Comparison of ENCODE assay signal across 18 cellular contexts in genomic region chr6:79600313-79601019, GRCh38. TPM values are rescaled to one million over a fixed set of nuclear protein-coding genes. Genes with fewer than 3 reads are reported as not detected.
A peak's percentile ranks its signal among the peaks of the same experiment; 100 is the strongest.
DNase-seq lines count a peak whose midpoint lies in the region; ATAC-seq and TF ChIP-seq lines count a peak whose summit lies in the region.
"Had no signal": no experiment of that assay in that cellular context is flagged by ENCODE, and none has a peak within 500 bp of the region (broad histone marks: within the 10 kb centered on the region; RNA-seq: fewer than 3 reads in every experiment).

No MANE protein-coding gene starts in this region.

- no peak overlapping the region for H4K91ac ChIP-seq in IMR-90 (ENCODE audit: insufficient read depth, low read depth, low read length)

- peak overlapping the region; percentile 29; the same call in 1 of the 2 replicates for H3K14ac ChIP-seq in IMR-90 (replicated peaks; ENCODE audit: low read depth, low read length)

- TF ChIP-seq CTCF in Caco-2 (IDR thresholded peaks at IDR 0.05; ENCODE audit: insufficient read depth in 1 of 2, low read depth in 1 of 2, low read length in 1 of 2, severe bottlenecking in 1 of 2, unreplicated experiment in 1 of 2) (no peak), IMR-90 (conservative IDR thresholded peaks at IDR 0.05; ENCODE audit: low read depth, low read length) (no peak), colonic mucosa (IDR thresholded peaks at IDR 0.05) (no peak), osteocyte (IDR thresholded peaks at IDR 0.05) (no peak)

- H3K27me3 Mint-ChIP-seq in Caco-2 (ENCODE audit: insufficient read depth, unreplicated experiment) = no peaks in the 10 kb centered on the region
- no peaks in the 10 kb centered on the region for H3K27me3 Mint-ChIP-seq in osteocyte (ENCODE audit: unreplicated experiment)
- H3K27me3 Mint-ChIP-seq: dendritic cell treated with granulocyte-macrophage colony-stimulating factor and Interleukin-4, amounts not matched to agents 40 ng/mL and 50 ng/mL, for 4 days had no signal

- intact Hi-C loops in Caco-2 (cut with micrococcal nuclease; ENCODE audit: unreplicated experiment) (no loop called here), IMR-90 (cut with micrococcal nuclease) (no loop called here), colonic mucosa (cut with DNase I) (no loop called here)

- no peaks in the 10 kb centered on the region for H4K20me1 ChIP-seq in IMR-90 (ENCODE audit: insufficient read depth, low read length)

- dilution Hi-C loops in IMR-90 (cut with HindIII; ENCODE audit: low sequenced_read_pairs, unreplicated experiment) = no loop called here

- no peak for TF ChIP-seq RAD21 in IMR-90 (IDR thresholded peaks at IDR 0.05; ENCODE audit: low read length)

- no peaks in the 10 kb centered on the region for H3K36me3 ChIP-seq in Caco-2 (ENCODE audit: control insufficient read depth, insufficient read depth, low read length)
- no peaks in the 10 kb centered on the region for H3K36me3 ChIP-seq in IMR-90 (ENCODE audit: control insufficient read depth, insufficient read depth, low read length)
- H3K36me3 ChIP-seq in colonic mucosa = no peaks in the 10 kb centered on the region
- H3K36me3 ChIP-seq: ovary had no signal

- no peak overlapping the region for H2AFZ ChIP-seq in IMR-90 (replicated peaks; ENCODE audit: low read length, poor library complexity)

- H3K4me2 ChIP-seq in IMR-90 (ENCODE audit: low read depth, low read length) = no peak overlapping the region; the same call in 1 of the 2 replicates

- H3K18ac ChIP-seq in IMR-90 (ENCODE audit: low read depth, low read length) = no peak overlapping the region

- H4K8ac ChIP-seq in IMR-90 (ENCODE audit: low read depth in 2 of 2, low read length in 2 of 2) = peak overlapping the region in 1 of 2 experiments; percentile 29; a peak in 1 of 4 replicates

- H3K4me3 Mint-ChIP-seq in Caco-2 (ENCODE audit: unreplicated experiment) (peak overlapping the region; percentile 19), osteocyte (ENCODE audit: unreplicated experiment) (no peak overlapping the region)
- H3K4me3 Mint-ChIP-seq: dendritic cell treated with granulocyte-macrophage colony-stimulating factor and Interleukin-4, amounts not matched to agents 40 ng/mL and 50 ng/mL, for 4 days had no signal

- H3K27me3 ChIP-seq in Caco-2 (replicated peaks; ENCODE audit: control insufficient read depth, insufficient read depth, low read length) = no peaks in the 10 kb centered on the region
- no peaks in the 10 kb centered on the region for H3K27me3 ChIP-seq in IMR-90 (ENCODE audit: control insufficient read depth, insufficient read depth, low read length)
- H3K27me3 ChIP-seq in colonic mucosa = no peaks in the 10 kb centered on the region
- H3K27me3 ChIP-seq: ovary had no signal

- H3K4me1 ChIP-seq in Caco-2 (peaks cover 60% of the 10 kb centered on the region), IMR-90 (ENCODE audit: control insufficient read depth, insufficient read depth, low read length) (peaks cover 3% of the 10 kb centered on the region), colonic mucosa (peaks cover 14% of the 10 kb centered on the region)
- H3K4me1 ChIP-seq: foreskin keratinocyte had no signal

- no CpG with 5 or more reads among the region's 3 CpGs for WGBS in IMR-90 (ENCODE audit: extremely low coverage in 2 of 2, insufficient read length in 1 of 2), 2 experiments

- 0 out of 2 replicates have a peak overlapping the region, but pooled peaks have one; percentile 5 for H4K5ac ChIP-seq in IMR-90 (ENCODE audit: low read depth, low read length)

- H2BK20ac ChIP-seq in IMR-90 (ENCODE audit: low read depth, low read length) = peak overlapping the region; percentile 38; the same call in 1 of the 2 replicates

- peak; percentile 34 for ATAC-seq in IMR-90 (ENCODE audit: low read depth)
- no peak for ATAC-seq in GM21381 (IDR thresholded peaks at IDR 0.05; ENCODE audit: unreplicated experiment)

- H2AK9ac ChIP-seq in IMR-90 (replicated peaks; ENCODE audit: low read depth, low read length, poor library complexity) = no peak overlapping the region

- no peak overlapping the region for H3K27ac ChIP-seq in IMR-90 (ENCODE audit: insufficient read depth, low read length)
- peak overlapping the region; percentile 69 for H3K27ac ChIP-seq in colonic mucosa
- H3K27ac ChIP-seq: foreskin keratinocyte, ovary had no signal

- H3K4me1 Mint-ChIP-seq in Caco-2 (ENCODE audit: low read depth, unreplicated experiment) (peaks cover 41% of the 10 kb centered on the region), osteocyte (ENCODE audit: unreplicated experiment) (peaks cover 14% of the 10 kb centered on the region)

- BruUV-seq in Caco-2 (replicated peaks; lab: Mats Ljungman, UMichigan) = no TSS peak
- BruUV-seq in IMR-90 (replicated peaks; lab: Mats Ljungman, UMichigan) = no TSS peak

- H3K9me3 ChIP-seq in Caco-2 = no peaks in the 10 kb centered on the region
- H3K9me3 ChIP-seq in IMR-90 (ENCODE audit: control insufficient read depth, insufficient read depth, low read length) = no peaks in the 10 kb centered on the region
- H3K9me3 ChIP-seq in colonic mucosa = no peaks in the 10 kb centered on the region
- H3K9me3 ChIP-seq: ovary had no signal

- CTCF ChIA-PET in Caco-2 (lab: Charles Lee) (no interaction called here), IMR-90 (lab: Yijun Ruan, JAX) (interaction anchor here (1.0 kb wide), 1 partner anchor 13 kb away, joined by 4 read pairs; no protein-coding TSS in a partner anchor)

- no peak overlapping the region for H3K23ac ChIP-seq in IMR-90 (ENCODE audit: low read depth, low read length)

- no peak overlapping the region for H3K9ac ChIP-seq in IMR-90 (ENCODE audit: low read depth, low read length)
- peak overlapping the region in 1 of 2 donors; percentile 36 for H3K9ac ChIP-seq in colonic mucosa (ENCODE audit: low read depth in 2 of 2, low read length in 2 of 2)

- no peak for TF ChIP-seq POLR2A in IMR-90 (IDR thresholded peaks at IDR 0.05; ENCODE audit: low read depth, low read length)

- H3K4ac ChIP-seq in IMR-90 (ENCODE audit: low read depth, low read length) = peak overlapping the region; percentile 61

- H3K79me1 ChIP-seq in IMR-90 (ENCODE audit: low read depth in 1 of 2, low read length in 2 of 2) = no peaks in the 10 kb centered on the region

- no peak overlapping the region for H3K4me3 ChIP-seq in Caco-2 (ENCODE audit: low read depth, low read length)
- H3K4me3 ChIP-seq in IMR-90 (ENCODE audit: insufficient read depth, low read depth, low read length) = no peak overlapping the region
- H3K4me3 ChIP-seq in colonic mucosa = no peak overlapping the region
- H3K4me3 ChIP-seq: ovary had no signal

- no peak overlapping the region for H3K56ac ChIP-seq in IMR-90 (ENCODE audit: extremely low read depth, insufficient read depth, low read length)

- in situ Hi-C loops in IMR-90 (cut with MboI; ENCODE audit: low sequenced_read_pairs) = no loop called here

- H3K36me3 Mint-ChIP-seq in Caco-2 (ENCODE audit: insufficient read depth, unreplicated experiment) = peaks cover 13% of the 10 kb centered on the region
- no peaks in the 10 kb centered on the region for H3K36me3 Mint-ChIP-seq in osteocyte (ENCODE audit: unreplicated experiment)

- POLR2A ChIA-PET in Caco-2 (lab: Charles Lee) (interaction anchor here (0.7 kb wide), 1 partner anchor 26 kb away, joined by 3 read pairs; no protein-coding TSS in a partner anchor), IMR-90 (lab: Charles Lee; ENCODE audit: unreplicated experiment) (no interaction called here)

- peaks cover 4% of the 10 kb centered on the region; the same call in 1 of the 2 replicates for H3K9me1 ChIP-seq in IMR-90 (ENCODE audit: insufficient read depth, low read length)

- H3K27ac Mint-ChIP-seq in Caco-2 (ENCODE audit: unreplicated experiment) (peak overlapping the region; percentile 67), osteocyte (ENCODE audit: unreplicated experiment) (peak overlapping the region; percentile 61)
- H3K27ac Mint-ChIP-seq: dendritic cell treated with granulocyte-macrophage colony-stimulating factor and Interleukin-4, amounts not matched to agents 40 ng/mL and 50 ng/mL, for 4 days had no signal

- H2AK5ac ChIP-seq in IMR-90 (ENCODE audit: low read depth, low read length) = peak overlapping the region; percentile 51; the same call in 1 of the 2 replicates

- DNase-seq in Caco-2 (no peak), IMR-90 (no peak), colonic mucosa (no peak), osteocyte (ENCODE audit: extremely low spot score, unreplicated experiment) (no peak), AG08396 (ENCODE audit: low spot score) (no peak), NK-92 (lab: John Stamatoyannopoulos, UW; ENCODE audit: unreplicated experiment) (no peak), DMS 273 treated with DMSO at 0.1 percent for 48 hours (lab: John Stamatoyannopoulos, UW) (no peak)
- DNase-seq: activated CD4-positive, alpha-beta T cell treated with anti-CD3 and anti-CD28 coated beads, Interleukin-2, amount 50 U/mL, for 1 hour; AML-193; aorta; NCI-H2171 treated with DMSO at 0.1 percent for 48 hours; NCI-H82; ovary; stimulated activated CD4-positive, alpha-beta T cell treated with anti-CD3 and anti-CD28 coated beads, Interleukin-4, amount 100 ng/mL, for 4 hours; SW 1271 had no signal

- peak overlapping the region; percentile 59 for H2BK120ac ChIP-seq in IMR-90 (ENCODE audit: low read depth, low read length)

- no peak overlapping the region for H2BK5ac ChIP-seq in IMR-90 (ENCODE audit: low read depth, low read length, poor library complexity, severe bottlenecking)

- H3K9me3 Mint-ChIP-seq in Caco-2 (ENCODE audit: unreplicated experiment) (peaks cover 10% of the 10 kb centered on the region), osteocyte (ENCODE audit: unreplicated experiment) (peaks cover 14% of the 10 kb centered on the region)
- H3K9me3 Mint-ChIP-seq: dendritic cell treated with granulocyte-macrophage colony-stimulating factor and Interleukin-4, amounts not matched to agents 40 ng/mL and 50 ng/mL, for 4 days had no signal

- H2BK15ac ChIP-seq in IMR-90 (ENCODE audit: low read depth, low read length) = peak overlapping the region; percentile 23; the same call in 1 of the 3 replicates

TF ChIP-seq in IMR-90, 13 proteins besides CTCF, POLR2A, EP300 and RAD21:
- no peak for TF ChIP-seq BHLHE40 (IDR thresholded peaks at IDR 0.05; ENCODE audit: low read depth, low read length)

RNA-seq across cellular contexts. Expression of gene SH3BGRL2, which starts 30.7 kb away (rescaled TPM):
- total RNA-seq in Caco-2 (2022) = 102 and 106 TPM in 2 replicates
- 5.6 and 9.7 TPM in 2 replicates for total RNA-seq in IMR-90 (2012; rRNA removed)
- polyA plus RNA-seq in IMR-90 (2012; rRNA removed) = 1.7 and 2.4 TPM in 2 replicates
- 0.53 and 0.80 TPM in 2 replicates for polyA plus RNA-seq in IMR-90 (2012; cell fraction: cytosol; rRNA removed)
- polyA plus RNA-seq in IMR-90 (2012; cell fraction: nucleus; rRNA removed; ENCODE audit: low replicate concordance) = 0.22 and 1.4 TPM in 2 replicates
- 100 to 1,000 TPM in 1 of 2 donors, 10 to 100 TPM in 1; 95.4 to 145 TPM for total RNA-seq in colonic mucosa
- 1.5 and 1.9 TPM in 2 replicates for total RNA-seq in osteocyte
